1 cellular context compared by ENCODE assay signal in genomic region chr3:172911142-172911541, GRCh38.
TF ChIP-seq lines count a peak whose summit lies in the region.

No MANE protein-coding gene starts in this region.

TF ChIP-seq in WTC11, 78 proteins besides CTCF, POLR2A, EP300 and RAD21 (continued from another document):
- TF ChIP-seq STAT6 (CRISPR knock-in tag; conservative IDR thresholded peaks at IDR 0.05; ENCODE audit: low read depth): no peak
- TF ChIP-seq ATF2 (CRISPR knock-in tag; IDR thresholded peaks at IDR 0.05; ENCODE audit: borderline replicate concordance, low read depth): no peak
- no peak for TF ChIP-seq CREB1 (CRISPR knock-in tag; IDR thresholded peaks at IDR 0.05)
- no peak for TF ChIP-seq ZNF138 (CRISPR knock-in tag; conservative IDR thresholded peaks at IDR 0.05)
- no peak for TF ChIP-seq ZNF396 (CRISPR knock-in tag; IDR thresholded peaks at IDR 0.05; ENCODE audit: borderline replicate concordance)
- TF ChIP-seq PRRX2 (CRISPR knock-in tag; IDR thresholded peaks at IDR 0.05): no peak
